In the genomic region with DNA sequence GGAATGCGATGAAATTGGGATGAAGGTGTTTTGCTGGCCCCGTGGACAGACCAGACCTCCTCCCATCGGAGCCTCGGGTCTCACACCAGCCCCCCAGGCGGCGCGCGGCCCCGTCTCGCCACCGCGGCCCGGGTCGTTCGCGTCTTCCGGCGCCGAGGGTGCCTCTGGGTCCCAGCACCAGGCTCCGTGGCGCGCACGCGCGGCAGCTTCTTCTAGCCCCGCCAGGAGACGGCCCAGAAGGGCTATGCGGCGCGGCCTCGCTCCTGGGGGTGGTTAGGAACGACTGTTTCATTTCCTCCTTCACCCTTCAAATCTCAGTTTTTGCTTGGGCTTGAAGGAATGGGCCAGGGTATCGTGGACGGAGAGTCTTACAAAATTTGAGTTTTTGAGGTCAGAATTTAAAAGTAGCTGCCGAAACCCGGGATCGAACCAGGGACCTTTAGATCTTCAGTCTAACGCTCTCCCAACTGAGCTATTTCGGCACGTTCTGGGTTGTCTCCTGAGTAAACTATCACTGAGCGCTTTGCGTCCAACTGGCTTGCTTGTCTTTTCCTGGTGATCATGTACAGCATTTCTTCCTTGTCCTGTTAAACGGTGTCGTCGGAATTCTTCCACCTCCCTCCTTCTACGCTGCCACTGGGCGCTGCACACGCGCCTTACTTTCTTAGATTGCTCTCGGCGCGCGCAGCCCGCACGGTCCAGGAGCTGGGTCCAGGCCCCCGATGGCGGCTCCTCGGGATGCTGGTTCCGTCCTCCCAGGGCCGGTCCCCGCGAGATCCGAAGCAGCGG, we compare ENCODE assay signal across 8 cellular contexts. TPM values are rescaled to one million over a fixed set of nuclear protein-coding genes. Genes with fewer than 3 reads are reported as not detected.
DNase-seq lines count a peak whose midpoint lies in the region; FAIRE-seq and TF ChIP-seq lines count a peak whose summit lies in the region.

No MANE protein-coding gene starts in this region.

- no peaks in the 10 kb centered on the region for H3K27me3 ChIP-seq in MM.1S (replicated peaks; ENCODE audit: insufficient read depth, low read length)
- no peaks in the 10 kb centered on the region for H3K27me3 ChIP-seq in SJCRH30
- H3K27me3 ChIP-seq in neuronal stem cell (ENCODE audit: control insufficient read depth in 3 of 3, insufficient read depth in 3 of 3, low read depth in 1 of 3, low read length in 3 of 3): no peaks in the 10 kb centered on the region
- no peaks in the 10 kb centered on the region for H3K27me3 ChIP-seq in subcutaneous abdominal adipose tissue (ENCODE audit: control insufficient read depth in 5 of 5, insufficient read depth in 4 of 5, low read length in 5 of 5)

- H3K9me3 ChIP-seq in MM.1S (replicated peaks; ENCODE audit: insufficient read depth, low read length) (no peaks in the 10 kb centered on the region), SJCRH30 (replicated peaks) (no peaks in the 10 kb centered on the region), neuronal stem cell (replicated peaks in 1 of 2; ENCODE audit: control insufficient read depth in 2 of 2, insufficient read depth in 1 of 2, low read depth in 1 of 2, low read length in 2 of 2) (no peaks in the 10 kb centered on the region), subcutaneous abdominal adipose tissue (ENCODE audit: control insufficient read depth in 5 of 5, low read length in 5 of 5) (no peaks in the 10 kb centered on the region)

- no peaks in the 10 kb centered on the region for H3K36me3 ChIP-seq in MM.1S (replicated peaks; ENCODE audit: insufficient read depth, low read length)
- no peaks in the 10 kb centered on the region for H3K36me3 ChIP-seq in SJCRH30
- no peaks in the 10 kb centered on the region for H3K36me3 ChIP-seq in neuronal stem cell (replicated peaks in 1 of 2; ENCODE audit: control insufficient read depth in 2 of 2, insufficient read depth in 2 of 2, low read length in 2 of 2)
- no peaks in the 10 kb centered on the region for H3K36me3 ChIP-seq in subcutaneous abdominal adipose tissue (ENCODE audit: control insufficient read depth in 5 of 5, insufficient read depth in 5 of 5, low read length in 5 of 5)

- H2AFZ ChIP-seq in MM.1S (ENCODE audit: low read length): peak overlapping the region; percentile 89
- peak overlapping the region; percentile 91 for H2AFZ ChIP-seq in neuronal stem cell (ENCODE audit: low read length)

- peak overlapping the region; percentile 88 for H2BK5ac ChIP-seq in neuronal stem cell (ENCODE audit: low read length)

- no peak overlapping the region for H2BK12ac ChIP-seq in neuronal stem cell (ENCODE audit: low read length)

- H3F3A ChIP-seq in MM.1S (ENCODE audit: insufficient read depth, low read length): peaks cover 48% of the 10 kb centered on the region

- no peaks in the 10 kb centered on the region for H4K20me1 ChIP-seq in MM.1S (ENCODE audit: insufficient read depth, low read length)

- peak overlapping the region; percentile 14 for H3K14ac ChIP-seq in neuronal stem cell (ENCODE audit: low read length)

- H4K8ac ChIP-seq in neuronal stem cell (ENCODE audit: low read depth, low read length): no peak overlapping the region

- H3K18ac ChIP-seq in neuronal stem cell (ENCODE audit: low read length): peak overlapping the region; percentile 92

- no peak overlapping the region for H2AK5ac ChIP-seq in neuronal stem cell (ENCODE audit: low read depth, low read length)

- FAIRE-seq in G401.6 (lab: Jason Lieb, UNC) (peak; percentile 94), frontal cortex (lab: Jason Lieb, UNC) (no peak)

- DNase-seq in HCEC 1CT (peak; percentile 96), MM.1S (peak; percentile 90), SJCRH30 (peak; percentile 93 to 94), frontal cortex (ENCODE audit: low spot score in 2 of 2) (peak; percentile 78 to 79), neuronal stem cell (ENCODE audit: low spot score) (peak; percentile 97)
- peak; percentile 93 for DNase-seq in activated naive CD4-positive, alpha-beta T cell treated with Interleukin-2 at 50 U/mL for 16 hours

- TF ChIP-seq CTCF in MM.1S (IDR thresholded peaks at IDR 0.05; ENCODE audit: low read length): no peak

- no peaks in the 10 kb centered on the region for H3K79me2 ChIP-seq in MM.1S (ENCODE audit: low read length)

- no peaks in the 10 kb centered on the region for H3K9me2 ChIP-seq in MM.1S (replicated peaks; ENCODE audit: insufficient read depth, low read length)

- H2BK15ac ChIP-seq in neuronal stem cell (ENCODE audit: low read length): peak overlapping the region; percentile 59

- no peaks in the 10 kb centered on the region for H3K79me1 ChIP-seq in neuronal stem cell (ENCODE audit: low read depth, low read length)

- H3K27ac ChIP-seq in MM.1S (ENCODE audit: low read length): peak overlapping the region; percentile 92
- H3K27ac ChIP-seq in SJCRH30: peak overlapping the region; percentile 44
- H3K27ac ChIP-seq in neuronal stem cell (replicated peaks; ENCODE audit: low read length): peak overlapping the region; percentile 90
- H3K27ac ChIP-seq in subcutaneous abdominal adipose tissue (ENCODE audit: low read depth, low read length): peak overlapping the region; percentile 92

- H3K9ac ChIP-seq in MM.1S (ENCODE audit: low read length) (peak overlapping the region; percentile 91), neuronal stem cell (ENCODE audit: low read depth, low read length, poor library complexity) (peak overlapping the region; percentile 86), subcutaneous abdominal adipose tissue (ENCODE audit: low read length in 5 of 5) (peak overlapping the region; percentile 79 to 98 (median 86))

- peak overlapping the region; percentile 91 for H3K4me2 ChIP-seq in MM.1S (ENCODE audit: low read depth, low read length)
- H3K4me2 ChIP-seq in neuronal stem cell (ENCODE audit: insufficient read depth, low read length, poor library complexity, severe bottlenecking): peak overlapping the region; percentile 86

- H3K4ac ChIP-seq in neuronal stem cell (ENCODE audit: low read length): no peak overlapping the region

- H2BK120ac ChIP-seq in neuronal stem cell (ENCODE audit: low read depth, low read length): no peak overlapping the region

- H3K23ac ChIP-seq in neuronal stem cell (ENCODE audit: low read depth, low read length, poor library complexity): peak overlapping the region; percentile 38

- WGBS in neuronal stem cell (ENCODE audit: extremely low coverage in 2 of 2, insufficient read length in 2 of 2, insufficient replicate concordance in 1 of 2), 2 donors: no CpG with 5 or more reads among the region's 64 CpGs

- H3K4me3 ChIP-seq in MM.1S (ENCODE audit: low read length) (peak overlapping the region; percentile 84), SJCRH30 (peak overlapping the region; percentile 66), neuronal stem cell (ENCODE audit: low read length in 2 of 2) (peak overlapping the region; percentile 65 to 85), subcutaneous abdominal adipose tissue (ENCODE audit: low read depth in 1 of 5, low read length in 5 of 5) (peak overlapping the region; percentile 79 to 95 (median 82))

- no peak overlapping the region for H4K91ac ChIP-seq in neuronal stem cell (ENCODE audit: low read depth, low read length, poor library complexity)

- H3K4me1 ChIP-seq in MM.1S (ENCODE audit: low read length): peaks cover 22% of the 10 kb centered on the region
- no peaks in the 10 kb centered on the region for H3K4me1 ChIP-seq in SJCRH30
- H3K4me1 ChIP-seq in neuronal stem cell (ENCODE audit: control insufficient read depth in 2 of 2, insufficient read depth in 1 of 2, low read depth in 1 of 2, low read length in 2 of 2): peaks cover 10 to 17% of the 10 kb centered on the region in 2 donors
- H3K4me1 ChIP-seq in subcutaneous abdominal adipose tissue (ENCODE audit: control insufficient read depth in 5 of 5, insufficient read depth in 5 of 5, low read length in 5 of 5): peaks cover 2 to 19% (median 15%) of the 10 kb centered on the region in 5 donors

RNA-seq across cellular contexts. Expression of a gene that starts 46.5 kb away (rescaled TPM):
- 17.9 and 21.3 TPM in 2 replicates for total RNA-seq in SJCRH30 (2014; rRNA removed; shearing (Covaris generic))
- 6.9 TPM for total RNA-seq in frontal cortex
- 12.5 TPM for polyA plus RNA-seq in neuronal stem cell (2013, experiment 1 of 2)
- polyA plus RNA-seq in neuronal stem cell (2013, experiment 2 of 2): 12.3 TPM

RNA-seq across cellular contexts. Expression of a gene that starts 52.2 kb away (rescaled TPM):
- total RNA-seq in SJCRH30 (2014; rRNA removed; shearing (Covaris generic)): 11.0 and 12.0 TPM in 2 replicates
- total RNA-seq in frontal cortex: 10.2 TPM
- 3.1 TPM for polyA plus RNA-seq in neuronal stem cell (2013, experiment 1 of 2)
- 3.1 TPM for polyA plus RNA-seq in neuronal stem cell (2013, experiment 2 of 2)

Comparison
In these comparisons a context has a peak if more than half of its experiments do, and no peak if none do; other contexts are left out.
1. Peak in every context shown above with its lines: DNase-seq, H3K4me3 ChIP-seq and H3K27ac ChIP-seq.